15 cellular contexts compared by ENCODE assay signal in the genomic region with DNA sequence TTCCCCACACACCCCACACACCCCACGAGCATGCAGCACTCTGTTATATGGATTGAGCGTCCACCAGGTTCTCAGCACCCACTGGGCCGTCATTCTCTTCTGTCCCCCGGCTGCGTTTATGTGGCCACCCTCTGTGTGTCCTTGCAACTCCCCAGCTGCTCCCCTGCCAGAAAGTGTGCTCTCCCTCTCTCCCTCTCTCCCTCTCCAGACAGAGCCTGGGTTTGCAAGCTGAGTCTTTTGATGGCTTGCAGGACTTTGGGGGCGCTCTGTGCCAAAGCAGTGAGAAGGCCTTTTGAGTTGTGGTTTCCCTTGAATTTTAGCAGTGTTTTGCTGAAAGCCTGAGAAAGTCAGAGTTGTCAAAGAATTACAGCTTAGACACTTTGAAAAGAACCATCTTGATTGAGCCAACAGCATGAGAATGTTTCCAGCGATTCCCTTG.
A peak's percentile ranks its signal among the peaks of the same experiment; 100 is the strongest.
DNase-seq lines count a peak whose midpoint lies in the region; ATAC-seq, FAIRE-seq and TF ChIP-seq lines count a peak whose summit lies in the region.
"Had no signal": no experiment of that assay in that cellular context is flagged by ENCODE, and none has a peak within 500 bp of the region (broad histone marks: within the 10 kb centered on the region; RNA-seq: fewer than 3 reads in every experiment).

No MANE protein-coding gene starts in this region.

- H3K4me1 ChIP-seq in rectal smooth muscle tissue (ENCODE audit: control insufficient read depth, insufficient read depth, low read length): peaks cover 9% of the 10 kb centered on the region
- H3K4me1 ChIP-seq: right lobe of liver had no signal

- in situ Hi-C loops in astrocyte of the cerebellum (cut with HindIII; ENCODE audit: low sequenced_read_pairs): no loop called here

- no peak for ATAC-seq in GM19324 (IDR thresholded peaks at IDR 0.05; ENCODE audit: low FRiP score, unreplicated experiment)

- H3K4me3 Mint-ChIP-seq in activated CD4-positive, alpha-beta T cell treated with anti-CD3 and anti-CD28 coated beads, Interleukin-2, amount 10 ng/mL, durations not matched to agents 24 days and 14 days: no peak overlapping the region
- H3K4me3 Mint-ChIP-seq: activated naive CD4-positive, alpha-beta T cell treated with anti-CD3 and anti-CD28 coated beads, Interleukin-2, amount 10 ng/mL, durations not matched to agents 7 days and 5 days had no signal

- no peak overlapping the region for H3K9ac ChIP-seq in rectal smooth muscle tissue (ENCODE audit: low read length)

- H3K27ac ChIP-seq in rectal smooth muscle tissue (ENCODE audit: low read depth, low read length): peak overlapping the region; percentile 27
- H3K27ac ChIP-seq: right lobe of liver had no signal

- no peaks in the 10 kb centered on the region for H3K27me3 Mint-ChIP-seq in activated CD4-positive, alpha-beta T cell treated with anti-CD3 and anti-CD28 coated beads, Interleukin-2, amount 10 ng/mL, durations not matched to agents 24 days and 14 days

- no peak for FAIRE-seq in HTR-8/SVneo (lab: Jason Lieb, UNC)

- TF ChIP-seq CTCF in astrocyte of the cerebellum (IDR thresholded peaks at IDR 0.05; ENCODE audit: low read depth, low read length, missing control alignments): peak; percentile 15

- H3K9me3 Mint-ChIP-seq in activated CD4-positive, alpha-beta T cell treated with anti-CD3 and anti-CD28 coated beads, Interleukin-2, amount 10 ng/mL, durations not matched to agents 24 days and 14 days: no peaks in the 10 kb centered on the region
- H3K9me3 Mint-ChIP-seq: activated naive CD4-positive, alpha-beta T cell treated with anti-CD3 and anti-CD28 coated beads, Interleukin-2, amount 10 ng/mL, durations not matched to agents 7 days and 5 days; nephron had no signal

- H3K4me3 ChIP-seq in astrocyte of the cerebellum (ENCODE audit: low read depth, low read length) (no peak overlapping the region), rectal smooth muscle tissue (ENCODE audit: low read length) (peak overlapping the region; percentile 13)
- H3K4me3 ChIP-seq: right lobe of liver had no signal

- peaks cover 2% of the 10 kb centered on the region for H3K4me1 Mint-ChIP-seq in activated CD4-positive, alpha-beta T cell treated with anti-CD3 and anti-CD28 coated beads, Interleukin-2, amount 10 ng/mL, durations not matched to agents 24 days and 14 days
- H3K4me1 Mint-ChIP-seq: activated naive CD4-positive, alpha-beta T cell treated with anti-CD3 and anti-CD28 coated beads, Interleukin-2, amount 10 ng/mL, durations not matched to agents 7 days and 5 days had no signal

- no peaks in the 10 kb centered on the region for H3K36me3 Mint-ChIP-seq in activated CD4-positive, alpha-beta T cell treated with anti-CD3 and anti-CD28 coated beads, Interleukin-2, amount 10 ng/mL, durations not matched to agents 24 days and 14 days (ENCODE audit: low read depth)
- H3K36me3 Mint-ChIP-seq: activated naive CD4-positive, alpha-beta T cell treated with anti-CD3 and anti-CD28 coated beads, Interleukin-2, amount 10 ng/mL, durations not matched to agents 7 days and 5 days had no signal

- intact Hi-C loops in activated CD4-positive, alpha-beta T cell treated with anti-CD3 and anti-CD28 coated beads, Interleukin-2, amount 10 ng/mL, durations not matched to agents 24 days and 14 days (cut with micrococcal nuclease): no loop called here

- DNase-seq in activated CD4-positive, alpha-beta T cell treated with anti-CD3 and anti-CD28 coated beads, Interleukin-2, amount 10 ng/mL, durations not matched to agents 24 days and 14 days: no peak
- DNase-seq in activated CD4-positive, alpha-beta T cell treated with anti-CD3 and anti-CD28 coated beads for 48 hours: no peak
- DNase-seq in astrocyte of the cerebellum (ENCODE audit: low read depth) (no peak), iPS-NIHi7 (ENCODE audit: extremely low spot score) (peak; percentile 32), HTR-8/SVneo (ENCODE audit: insufficient read length, low spot score) (no peak), COLO668 (lab: John Stamatoyannopoulos, UW; ENCODE audit: unreplicated experiment) (no peak)
- DNase-seq: activated naive CD4-positive, alpha-beta T cell treated with anti-CD3 and anti-CD28 coated beads, Interleukin-2, amount 10 ng/mL, durations not matched to agents 7 days and 5 days; Caco-2; NCI-H1436 treated with DMSO at 0.1 percent for 48 hours; NCI-H446 treated with DMSO at 0.1 percent for 48 hours; right lobe of liver; stimulated activated CD4-positive, alpha-beta T cell treated with anti-CD3 and anti-CD28 coated beads, Interleukin-4, amount 100 ng/mL, for 24 hours had no signal

- H3K36me3 ChIP-seq in rectal smooth muscle tissue (ENCODE audit: control insufficient read depth, insufficient read depth, low read length): no peaks in the 10 kb centered on the region
- H3K36me3 ChIP-seq: right lobe of liver had no signal

- no peaks in the 10 kb centered on the region for H3K27me3 ChIP-seq in rectal smooth muscle tissue (ENCODE audit: control insufficient read depth, insufficient read depth, low read length)
- H3K27me3 ChIP-seq: right lobe of liver had no signal

- peak overlapping the region; percentile 69 for H3K27ac Mint-ChIP-seq in activated CD4-positive, alpha-beta T cell treated with anti-CD3 and anti-CD28 coated beads, Interleukin-2, amount 10 ng/mL, durations not matched to agents 24 days and 14 days
- H3K27ac Mint-ChIP-seq: activated naive CD4-positive, alpha-beta T cell treated with anti-CD3 and anti-CD28 coated beads, Interleukin-2, amount 10 ng/mL, durations not matched to agents 7 days and 5 days had no signal
